Comparison of ENCODE assay signal across 1 cellular context in the genomic region with DNA sequence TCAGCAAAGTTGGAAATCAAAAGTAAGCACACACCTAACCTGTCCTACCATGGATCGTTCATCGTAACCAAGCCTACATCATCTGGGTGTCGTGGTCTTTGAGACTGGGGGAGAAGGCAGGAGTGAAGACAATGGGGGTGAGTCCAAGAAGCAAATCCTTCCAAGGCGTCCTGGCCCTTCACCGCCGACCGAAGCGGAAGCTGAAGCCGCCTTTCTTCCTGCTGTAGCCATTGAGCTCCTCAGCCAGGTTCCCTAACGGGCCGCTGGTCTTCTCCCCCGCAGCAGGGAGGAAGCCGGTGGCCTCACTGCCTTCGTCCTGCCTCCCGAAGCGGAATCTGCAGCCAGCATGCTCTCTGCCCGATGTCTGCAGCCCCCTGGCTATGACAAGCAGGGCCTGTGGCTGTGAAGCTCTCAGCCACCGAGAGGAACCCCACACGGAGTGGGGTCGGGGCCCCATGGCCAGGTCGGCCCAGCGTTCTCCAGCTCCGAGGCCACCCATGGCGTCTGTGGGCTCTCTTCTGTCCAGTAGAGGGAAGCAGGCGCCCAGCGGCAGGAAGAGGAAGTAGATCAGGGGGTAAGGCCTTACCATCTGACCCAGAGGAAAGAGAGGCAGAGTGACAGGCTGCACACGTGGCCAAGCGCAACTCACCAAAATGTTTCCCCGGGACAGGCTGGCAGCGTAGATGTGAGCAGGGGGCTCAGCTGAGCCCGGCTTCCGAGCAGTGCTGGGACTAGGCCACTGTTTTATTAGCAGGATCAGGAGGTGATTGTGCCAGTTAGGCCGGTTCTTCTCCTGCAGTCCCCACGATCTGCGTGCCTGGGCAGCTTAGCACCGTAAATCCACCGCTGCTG.
A peak's percentile ranks its signal among the peaks of the same experiment; 100 is the strongest.
TF ChIP-seq lines count a peak whose summit lies in the region.

No MANE protein-coding gene starts in this region.

TF ChIP-seq in HepG2, 621 proteins besides CTCF, POLR2A, EP300 and RAD21 (continues in another document):
- TF ChIP-seq EED (CRISPR knock-in tag; IDR thresholded peaks at IDR 0.05), result no peak
- TF ChIP-seq, protein P1, sequence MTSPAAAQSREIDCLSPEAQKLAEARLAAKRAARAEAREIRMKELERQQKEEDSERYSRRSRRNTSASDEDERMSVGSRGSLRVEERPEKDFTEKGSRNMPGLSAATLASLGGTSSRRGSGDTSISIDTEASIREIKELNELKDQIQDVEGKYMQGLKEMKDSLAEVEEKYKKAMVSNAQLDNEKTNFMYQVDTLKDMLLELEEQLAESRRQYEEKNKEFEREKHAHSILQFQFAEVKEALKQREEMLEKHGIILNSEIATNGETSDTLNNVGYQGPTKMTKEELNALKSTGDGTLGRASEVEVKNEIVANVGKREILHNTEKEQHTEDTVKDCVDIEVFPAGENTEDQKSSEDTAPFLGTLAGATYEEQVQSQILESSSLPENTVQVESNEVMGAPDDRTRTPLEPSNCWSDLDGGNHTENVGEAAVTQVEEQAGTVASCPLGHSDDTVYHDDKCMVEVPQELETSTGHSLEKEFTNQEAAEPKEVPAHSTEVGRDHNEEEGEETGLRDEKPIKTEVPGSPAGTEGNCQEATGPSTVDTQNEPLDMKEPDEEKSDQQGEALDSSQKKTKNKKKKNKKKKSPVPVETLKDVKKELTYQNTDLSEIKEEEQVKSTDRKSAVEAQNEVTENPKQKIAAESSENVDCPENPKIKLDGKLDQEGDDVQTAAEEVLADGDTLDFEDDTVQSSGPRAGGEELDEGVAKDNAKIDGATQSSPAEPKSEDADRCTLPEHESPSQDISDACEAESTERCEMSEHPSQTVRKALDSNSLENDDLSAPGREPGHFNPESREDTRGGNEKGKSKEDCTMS (CRISPR knock-in tag; conservative IDR thresholded peaks at IDR 0.05), result no peak
- TF ChIP-seq ZNF547 (CRISPR knock-in tag; IDR thresholded peaks at IDR 0.05), result no peak
- no peak for TF ChIP-seq ZNF335 (CRISPR knock-in tag; IDR thresholded peaks at IDR 0.05)
- TF ChIP-seq, protein P2, sequence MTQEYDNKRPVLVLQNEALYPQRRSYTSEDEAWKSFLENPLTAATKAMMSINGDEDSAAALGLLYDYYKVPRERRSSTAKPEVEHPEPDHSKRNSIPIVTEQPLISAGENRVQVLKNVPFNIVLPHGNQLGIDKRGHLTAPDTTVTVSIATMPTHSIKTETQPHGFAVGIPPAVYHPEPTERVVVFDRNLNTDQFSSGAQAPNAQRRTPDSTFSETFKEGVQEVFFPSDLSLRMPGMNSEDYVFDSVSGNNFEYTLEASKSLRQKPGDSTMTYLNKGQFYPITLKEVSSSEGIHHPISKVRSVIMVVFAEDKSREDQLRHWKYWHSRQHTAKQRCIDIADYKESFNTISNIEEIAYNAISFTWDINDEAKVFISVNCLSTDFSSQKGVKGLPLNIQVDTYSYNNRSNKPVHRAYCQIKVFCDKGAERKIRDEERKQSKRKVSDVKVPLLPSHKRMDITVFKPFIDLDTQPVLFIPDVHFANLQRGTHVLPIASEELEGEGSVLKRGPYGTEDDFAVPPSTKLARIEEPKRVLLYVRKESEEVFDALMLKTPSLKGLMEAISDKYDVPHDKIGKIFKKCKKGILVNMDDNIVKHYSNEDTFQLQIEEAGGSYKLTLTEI (CRISPR knock-in tag; conservative IDR thresholded peaks at IDR 0.05), result no peak
- no peak for TF ChIP-seq XBP1 (CRISPR knock-in tag; IDR thresholded peaks at IDR 0.05)
- TF ChIP-seq ZBTB20 (CRISPR knock-in tag; IDR thresholded peaks at IDR 0.05; ENCODE audit: borderline replicate concordance, low read depth), result no peak
- no peak for TF ChIP-seq ZNF709 (CRISPR knock-in tag; IDR thresholded peaks at IDR 0.05)
- TF ChIP-seq, protein P3, sequence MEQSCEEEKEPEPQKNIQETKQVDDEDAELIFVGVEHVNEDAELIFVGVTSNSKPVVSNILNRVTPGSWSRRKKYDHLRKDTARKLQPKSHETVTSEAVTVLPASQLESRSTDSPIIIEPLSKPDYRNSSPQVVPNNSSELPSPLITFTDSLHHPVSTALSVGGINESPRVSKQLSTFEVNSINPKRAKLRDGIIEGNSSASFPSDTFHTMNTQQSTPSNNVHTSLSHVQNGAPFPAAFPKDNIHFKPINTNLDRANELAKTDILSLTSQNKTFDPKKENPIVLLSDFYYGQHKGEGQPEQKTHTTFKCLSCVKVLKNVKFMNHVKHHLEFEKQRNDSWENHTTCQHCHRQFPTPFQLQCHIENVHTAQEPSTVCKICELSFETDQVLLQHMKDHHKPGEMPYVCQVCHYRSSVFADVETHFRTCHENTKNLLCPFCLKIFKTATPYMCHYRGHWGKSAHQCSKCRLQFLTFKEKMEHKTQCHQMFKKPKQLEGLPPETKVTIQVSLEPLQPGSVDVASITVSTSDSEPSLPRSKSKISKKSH (CRISPR knock-in tag; IDR thresholded peaks at IDR 0.05; ENCODE audit: borderline replicate concordance), result no peak
- TF ChIP-seq, protein P4, sequence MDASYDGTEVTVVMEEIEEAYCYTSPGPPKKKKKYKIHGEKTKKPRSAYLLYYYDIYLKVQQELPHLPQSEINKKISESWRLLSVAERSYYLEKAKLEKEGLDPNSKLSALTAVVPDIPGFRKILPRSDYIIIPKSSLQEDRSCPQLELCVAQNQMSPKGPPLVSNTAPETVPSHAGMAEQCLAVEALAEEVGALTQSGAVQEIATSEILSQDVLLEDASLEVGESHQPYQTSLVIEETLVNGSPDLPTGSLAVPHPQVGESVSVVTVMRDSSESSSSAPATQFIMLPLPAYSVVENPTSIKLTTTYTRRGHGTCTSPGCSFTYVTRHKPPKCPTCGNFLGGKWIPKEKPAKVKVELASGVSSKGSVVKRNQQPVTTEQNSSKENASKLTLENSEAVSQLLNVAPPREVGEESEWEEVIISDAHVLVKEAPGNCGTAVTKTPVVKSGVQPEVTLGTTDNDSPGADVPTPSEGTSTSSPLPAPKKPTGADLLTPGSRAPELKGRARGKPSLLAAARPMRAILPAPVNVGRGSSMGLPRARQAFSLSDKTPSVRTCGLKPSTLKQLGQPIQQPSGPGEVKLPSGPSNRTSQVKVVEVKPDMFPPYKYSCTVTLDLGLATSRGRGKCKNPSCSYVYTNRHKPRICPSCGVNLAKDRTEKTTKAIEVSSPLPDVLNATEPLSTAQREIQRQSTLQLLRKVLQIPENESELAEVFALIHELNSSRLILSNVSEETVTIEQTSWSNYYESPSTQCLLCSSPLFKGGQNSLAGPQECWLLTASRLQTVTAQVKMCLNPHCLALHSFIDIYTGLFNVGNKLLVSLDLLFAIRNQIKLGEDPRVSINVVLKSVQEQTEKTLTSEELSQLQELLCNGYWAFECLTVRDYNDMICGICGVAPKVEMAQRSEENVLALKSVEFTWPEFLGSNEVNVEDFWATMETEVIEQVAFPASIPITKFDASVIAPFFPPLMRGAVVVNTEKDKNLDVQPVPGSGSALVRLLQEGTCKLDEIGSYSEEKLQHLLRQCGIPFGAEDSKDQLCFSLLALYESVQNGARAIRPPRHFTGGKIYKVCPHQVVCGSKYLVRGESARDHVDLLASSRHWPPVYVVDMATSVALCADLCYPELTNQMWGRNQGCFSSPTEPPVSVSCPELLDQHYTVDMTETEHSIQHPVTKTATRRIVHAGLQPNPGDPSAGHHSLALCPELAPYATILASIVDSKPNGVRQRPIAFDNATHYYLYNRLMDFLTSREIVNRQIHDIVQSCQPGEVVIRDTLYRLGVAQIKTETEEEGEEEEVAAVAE (CRISPR knock-in tag; IDR thresholded peaks at IDR 0.05; ENCODE audit: borderline replicate concordance), result no peak
- no peak for TF ChIP-seq ZZZ3 (CRISPR knock-in tag; IDR thresholded peaks at IDR 0.05; ENCODE audit: borderline replicate concordance)
- TF ChIP-seq, protein P5, sequence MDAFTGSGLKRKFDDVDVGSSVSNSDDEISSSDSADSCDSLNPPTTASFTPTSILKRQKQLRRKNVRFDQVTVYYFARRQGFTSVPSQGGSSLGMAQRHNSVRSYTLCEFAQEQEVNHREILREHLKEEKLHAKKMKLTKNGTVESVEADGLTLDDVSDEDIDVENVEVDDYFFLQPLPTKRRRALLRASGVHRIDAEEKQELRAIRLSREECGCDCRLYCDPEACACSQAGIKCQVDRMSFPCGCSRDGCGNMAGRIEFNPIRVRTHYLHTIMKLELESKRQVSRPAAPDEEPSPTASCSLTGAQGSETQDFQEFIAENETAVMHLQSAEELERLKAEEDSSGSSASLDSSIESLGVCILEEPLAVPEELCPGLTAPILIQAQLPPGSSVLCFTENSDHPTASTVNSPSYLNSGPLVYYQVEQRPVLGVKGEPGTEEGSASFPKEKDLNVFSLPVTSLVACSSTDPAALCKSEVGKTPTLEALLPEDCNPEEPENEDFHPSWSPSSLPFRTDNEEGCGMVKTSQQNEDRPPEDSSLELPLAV (CRISPR knock-in tag; conservative IDR thresholded peaks at IDR 0.05; ENCODE audit: low read depth), result no peak
- no peak for TF ChIP-seq MED1 (CRISPR knock-in tag; IDR thresholded peaks at IDR 0.05)
- TF ChIP-seq, protein P6, sequence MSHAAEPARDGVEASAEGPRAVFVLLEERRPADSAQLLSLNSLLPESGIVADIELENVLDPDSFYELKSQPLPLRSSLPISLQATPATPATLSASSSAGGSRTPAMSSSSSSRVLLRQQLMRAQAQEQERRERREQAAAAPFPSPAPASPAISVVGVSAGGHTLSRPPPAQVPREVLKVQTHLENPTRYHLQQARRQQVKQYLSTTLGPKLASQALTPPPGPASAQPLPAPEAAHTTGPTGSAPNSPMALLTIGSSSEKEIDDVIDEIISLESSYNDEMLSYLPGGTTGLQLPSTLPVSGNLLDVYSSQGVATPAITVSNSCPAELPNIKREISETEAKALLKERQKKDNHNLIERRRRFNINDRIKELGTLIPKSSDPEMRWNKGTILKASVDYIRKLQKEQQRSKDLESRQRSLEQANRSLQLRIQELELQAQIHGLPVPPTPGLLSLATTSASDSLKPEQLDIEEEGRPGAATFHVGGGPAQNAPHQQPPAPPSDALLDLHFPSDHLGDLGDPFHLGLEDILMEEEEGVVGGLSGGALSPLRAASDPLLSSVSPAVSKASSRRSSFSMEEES (CRISPR knock-in tag; IDR thresholded peaks at IDR 0.05), result no peak
- no peak for TF ChIP-seq NFATC3 (CRISPR knock-in tag; IDR thresholded peaks at IDR 0.05)
- TF ChIP-seq, protein P7, sequence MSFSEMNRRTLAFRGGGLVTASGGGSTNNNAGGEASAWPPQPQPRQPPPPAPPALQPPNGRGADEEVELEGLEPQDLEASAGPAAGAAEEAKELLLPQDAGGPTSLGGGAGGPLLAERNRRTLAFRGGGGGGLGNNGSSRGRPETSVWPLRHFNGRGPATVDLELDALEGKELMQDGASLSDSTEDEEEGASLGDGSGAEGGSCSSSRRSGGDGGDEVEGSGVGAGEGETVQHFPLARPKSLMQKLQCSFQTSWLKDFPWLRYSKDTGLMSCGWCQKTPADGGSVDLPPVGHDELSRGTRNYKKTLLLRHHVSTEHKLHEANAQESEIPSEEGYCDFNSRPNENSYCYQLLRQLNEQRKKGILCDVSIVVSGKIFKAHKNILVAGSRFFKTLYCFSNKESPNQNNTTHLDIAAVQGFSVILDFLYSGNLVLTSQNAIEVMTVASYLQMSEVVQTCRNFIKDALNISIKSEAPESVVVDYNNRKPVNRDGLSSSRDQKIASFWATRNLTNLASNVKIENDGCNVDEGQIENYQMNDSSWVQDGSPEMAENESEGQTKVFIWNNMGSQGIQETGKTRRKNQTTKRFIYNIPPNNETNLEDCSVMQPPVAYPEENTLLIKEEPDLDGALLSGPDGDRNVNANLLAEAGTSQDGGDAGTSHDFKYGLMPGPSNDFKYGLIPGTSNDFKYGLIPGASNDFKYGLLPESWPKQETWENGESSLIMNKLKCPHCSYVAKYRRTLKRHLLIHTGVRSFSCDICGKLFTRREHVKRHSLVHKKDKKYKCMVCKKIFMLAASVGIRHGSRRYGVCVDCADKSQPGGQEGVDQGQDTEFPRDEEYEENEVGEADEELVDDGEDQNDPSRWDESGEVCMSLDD (CRISPR knock-in tag; IDR thresholded peaks at IDR 0.05; ENCODE audit: borderline replicate concordance), result no peak
- TF ChIP-seq NFE2L1 (CRISPR knock-in tag; IDR thresholded peaks at IDR 0.05; ENCODE audit: borderline replicate concordance), result no peak
- no peak for TF ChIP-seq ZNF713 (CRISPR knock-in tag; IDR thresholded peaks at IDR 0.05)
- peak; percentile 58 for TF ChIP-seq AGO2 (optimal IDR thresholded peaks at IDR 0.05; ENCODE audit: low read depth, low read length)
- TF ChIP-seq, protein P8, sequence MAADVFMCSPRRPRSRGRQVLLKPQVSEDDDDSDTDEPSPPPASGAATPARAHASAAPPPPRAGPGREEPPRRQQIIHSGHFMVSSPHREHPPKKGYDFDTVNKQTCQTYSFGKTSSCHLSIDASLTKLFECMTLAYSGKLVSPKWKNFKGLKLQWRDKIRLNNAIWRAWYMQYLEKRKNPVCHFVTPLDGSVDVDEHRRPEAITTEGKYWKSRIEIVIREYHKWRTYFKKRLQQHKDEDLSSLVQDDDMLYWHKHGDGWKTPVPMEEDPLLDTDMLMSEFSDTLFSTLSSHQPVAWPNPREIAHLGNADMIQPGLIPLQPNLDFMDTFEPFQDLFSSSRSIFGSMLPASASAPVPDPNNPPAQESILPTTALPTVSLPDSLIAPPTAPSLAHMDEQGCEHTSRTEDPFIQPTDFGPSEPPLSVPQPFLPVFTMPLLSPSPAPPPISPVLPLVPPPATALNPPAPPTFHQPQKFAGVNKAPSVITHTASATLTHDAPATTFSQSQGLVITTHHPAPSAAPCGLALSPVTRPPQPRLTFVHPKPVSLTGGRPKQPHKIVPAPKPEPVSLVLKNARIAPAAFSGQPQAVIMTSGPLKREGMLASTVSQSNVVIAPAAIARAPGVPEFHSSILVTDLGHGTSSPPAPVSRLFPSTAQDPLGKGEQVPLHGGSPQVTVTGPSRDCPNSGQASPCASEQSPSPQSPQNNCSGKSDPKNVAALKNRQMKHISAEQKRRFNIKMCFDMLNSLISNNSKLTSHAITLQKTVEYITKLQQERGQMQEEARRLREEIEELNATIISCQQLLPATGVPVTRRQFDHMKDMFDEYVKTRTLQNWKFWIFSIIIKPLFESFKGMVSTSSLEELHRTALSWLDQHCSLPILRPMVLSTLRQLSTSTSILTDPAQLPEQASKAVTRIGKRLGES (CRISPR knock-in tag; IDR thresholded peaks at IDR 0.05; ENCODE audit: borderline replicate concordance), result no peak
- TF ChIP-seq, protein P9, sequence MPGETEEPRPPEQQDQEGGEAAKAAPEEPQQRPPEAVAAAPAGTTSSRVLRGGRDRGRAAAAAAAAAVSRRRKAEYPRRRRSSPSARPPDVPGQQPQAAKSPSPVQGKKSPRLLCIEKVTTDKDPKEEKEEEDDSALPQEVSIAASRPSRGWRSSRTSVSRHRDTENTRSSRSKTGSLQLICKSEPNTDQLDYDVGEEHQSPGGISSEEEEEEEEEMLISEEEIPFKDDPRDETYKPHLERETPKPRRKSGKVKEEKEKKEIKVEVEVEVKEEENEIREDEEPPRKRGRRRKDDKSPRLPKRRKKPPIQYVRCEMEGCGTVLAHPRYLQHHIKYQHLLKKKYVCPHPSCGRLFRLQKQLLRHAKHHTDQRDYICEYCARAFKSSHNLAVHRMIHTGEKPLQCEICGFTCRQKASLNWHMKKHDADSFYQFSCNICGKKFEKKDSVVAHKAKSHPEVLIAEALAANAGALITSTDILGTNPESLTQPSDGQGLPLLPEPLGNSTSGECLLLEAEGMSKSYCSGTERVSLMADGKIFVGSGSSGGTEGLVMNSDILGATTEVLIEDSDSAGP (CRISPR knock-in tag; IDR thresholded peaks at IDR 0.05; ENCODE audit: borderline replicate concordance), result no peak
- TF ChIP-seq CHD2 (IDR thresholded peaks at IDR 0.05; ENCODE audit: low read depth, low read length), result no peak
- no peak for TF ChIP-seq TARDBP (CRISPR knock-in tag; IDR thresholded peaks at IDR 0.05)
- TF ChIP-seq NR3C1 (CRISPR knock-in tag; IDR thresholded peaks at IDR 0.05), result no peak
- peak; percentile 29 for TF ChIP-seq RBM22 (optimal IDR thresholded peaks at IDR 0.05; ENCODE audit: low read length)
- TF ChIP-seq NFYB (CRISPR knock-in tag; IDR thresholded peaks at IDR 0.05), result no peak
